Comparison of ENCODE assay signal across 10 cellular contexts in genomic region chr17:57607553-57608120, GRCh38.
DNase-seq lines count a peak whose midpoint lies in the region; ATAC-seq lines count a peak whose summit lies in the region.
"Had no signal": no experiment of that assay in that cellular context is flagged by ENCODE, and none has a peak within 500 bp of the region (broad histone marks: within the 10 kb centered on the region; RNA-seq: fewer than 3 reads in every experiment).

No MANE protein-coding gene starts in this region.

- peaks cover 36 to 71% (median 50%) of the 10 kb centered on the region in 4 donors for H3K4me1 Mint-ChIP-seq in CD4-positive, alpha-beta memory T cell

- intact Hi-C loops in CD4-positive, alpha-beta memory T cell (cut with micrococcal nuclease): no loop called here

- POLR2A ChIA-PET in CD4-positive, alpha-beta memory T cell (lab: Charles Lee; ENCODE audit: partially characterized antibody): no interaction called here

- no peak overlapping the region for H3K27ac ChIP-seq in CD4-positive, alpha-beta memory T cell (ENCODE audit: low read depth, low read length)
- H3K27ac ChIP-seq in iPS-20b (ENCODE audit: low read length): no peak overlapping the region
- H3K27ac ChIP-seq in effector memory CD4-positive, alpha-beta T cell (ENCODE audit: insufficient read depth, low read length, poor library complexity, severe bottlenecking): no peak overlapping the region

- no peaks in the 10 kb centered on the region for H3K36me3 ChIP-seq in CD4-positive, alpha-beta memory T cell (ENCODE audit: insufficient read depth, low read length)
- H3K36me3 ChIP-seq in iPS-20b (ENCODE audit: insufficient read depth, low read depth, low read length): peaks cover 7% of the 10 kb centered on the region; the same call in 1 of the 2 replicates
- H3K36me3 ChIP-seq in effector memory CD4-positive, alpha-beta T cell (ENCODE audit: control insufficient read depth, insufficient read depth, low read length): no peaks in the 10 kb centered on the region

- no peak overlapping the region for H3K4me3 ChIP-seq in CD4-positive, alpha-beta memory T cell (ENCODE audit: low read length in 2 of 2)
- no peak overlapping the region for H3K4me3 ChIP-seq in iPS-20b (ENCODE audit: low read length)
- no peak overlapping the region for H3K4me3 ChIP-seq in effector memory CD4-positive, alpha-beta T cell (ENCODE audit: insufficient read depth, low read depth, low read length, poor library complexity, severe bottlenecking)
- H3K4me3 ChIP-seq: skin epidermis had no signal

- in situ Hi-C loops in ACHN (cut with HindIII; ENCODE audit: low pct_ligation_motif_present, low pct_unique_long_range_greater_than_20kb, low sequenced_read_pairs): no loop called here

- H3K27me3 ChIP-seq in CD4-positive, alpha-beta memory T cell (ENCODE audit: insufficient read depth, low read length): no peaks in the 10 kb centered on the region
- no peaks in the 10 kb centered on the region for H3K27me3 ChIP-seq in iPS-20b (ENCODE audit: insufficient read depth, low read length)
- no peaks in the 10 kb centered on the region for H3K27me3 ChIP-seq in effector memory CD4-positive, alpha-beta T cell (replicated peaks; ENCODE audit: control insufficient read depth, insufficient read depth, low read length, poor library complexity, severe bottlenecking)

- no peak for ATAC-seq in GM18867 (IDR thresholded peaks at IDR 0.05; ENCODE audit: unreplicated experiment)
- no peak for ATAC-seq in GM18861 (IDR thresholded peaks at IDR 0.05; ENCODE audit: unreplicated experiment)

- no peaks in the 10 kb centered on the region for H3K9me3 Mint-ChIP-seq in CD4-positive, alpha-beta memory T cell

- H3K36me3 Mint-ChIP-seq in CD4-positive, alpha-beta memory T cell: peaks cover 0 to 3% of the 10 kb centered on the region in 2 donors

- H3K27ac Mint-ChIP-seq in CD4-positive, alpha-beta memory T cell: peak overlapping the region in 5 of 7 donors; percentile 7 to 71 (median 22)

- peaks cover 77% of the 10 kb centered on the region for H3K4me1 ChIP-seq in CD4-positive, alpha-beta memory T cell (ENCODE audit: insufficient read depth, low read length)
- peaks cover 42% of the 10 kb centered on the region for H3K4me1 ChIP-seq in iPS-20b (ENCODE audit: insufficient read depth, low read length)
- H3K4me1 ChIP-seq in effector memory CD4-positive, alpha-beta T cell (ENCODE audit: control insufficient read depth, insufficient read depth, low read length, poor library complexity, severe bottlenecking): peaks cover 42% of the 10 kb centered on the region

- H3K4me3 Mint-ChIP-seq in CD4-positive, alpha-beta memory T cell: no peak overlapping the region

- H3K9ac ChIP-seq in iPS-20b (ENCODE audit: low read depth, low read length): 0 out of 2 replicates have a peak overlapping the region, but pooled peaks have one; percentile 18

- no peaks in the 10 kb centered on the region for H3K27me3 Mint-ChIP-seq in CD4-positive, alpha-beta memory T cell

- no peak for DNase-seq in CD4-positive, alpha-beta memory T cell
- DNase-seq in HPDE6-E6E7 (ENCODE audit: extremely low spot score) (peak; percentile 22), SW480 (ENCODE audit: low spot score) (peak; percentile 42), ACHN (no peak)
- DNase-seq in effector memory CD4-positive, alpha-beta T cell: no peak
- DNase-seq: activated effector memory CD4-positive, alpha-beta T cell treated with Interleukin-2 at 50 U/mL for 16 hours had no signal

- CTCF ChIA-PET in CD4-positive, alpha-beta memory T cell (lab: Charles Lee; ENCODE audit: partially characterized antibody): interaction anchor here (1.2 to 2.3 kb wide), 3 partner anchors 8 to 65 kb away, joined by 3 to 10 read pairs (median 5); no protein-coding TSS in a partner anchor

- H3K9me3 ChIP-seq in CD4-positive, alpha-beta memory T cell (ENCODE audit: control insufficient read depth in 1 of 2, low read length in 2 of 2): no peaks in the 10 kb centered on the region
- no peaks in the 10 kb centered on the region for H3K9me3 ChIP-seq in iPS-20b (ENCODE audit: insufficient read depth, low read depth, low read length)
- no peaks in the 10 kb centered on the region for H3K9me3 ChIP-seq in effector memory CD4-positive, alpha-beta T cell (ENCODE audit: control insufficient read depth, low read length)

Comparison
In these comparisons a context has a peak if more than half of its experiments do, and no peak if none do; other contexts are left out.
1. DNase-seq: peak in HPDE6-E6E7 (single experiment) and SW480 (single experiment); none in CD4-positive, alpha-beta memory T cell (0 of 5), ACHN (single experiment) and effector memory CD4-positive, alpha-beta T cell (0 of 3).